19 cellular contexts compared by ENCODE assay signal in genomic region chr1:14826731-14827326, GRCh38.
A peak's percentile ranks its signal among the peaks of the same experiment; 100 is the strongest.
DNase-seq lines count a peak whose midpoint lies in the region; ATAC-seq, FAIRE-seq and TF ChIP-seq lines count a peak whose summit lies in the region.
"Had no signal": no experiment of that assay in that cellular context is flagged by ENCODE, and none has a peak within 500 bp of the region (broad histone marks: within the 10 kb centered on the region; RNA-seq: fewer than 3 reads in every experiment).

No MANE protein-coding gene starts in this region.

- H3K36me3 ChIP-seq in BLaER1 (no peaks in the 10 kb centered on the region), IMR-90 (ENCODE audit: control insufficient read depth, insufficient read depth, low read length) (no peaks in the 10 kb centered on the region), bronchial epithelial cell (ENCODE audit: control insufficient read depth, insufficient read depth, low read length) (no peaks in the 10 kb centered on the region)

- peaks cover 12% of the 10 kb centered on the region; the same call in 1 of the 2 replicates for H3K9me1 ChIP-seq in IMR-90 (ENCODE audit: insufficient read depth, low read length)

- H2AK9ac ChIP-seq in IMR-90 (replicated peaks; ENCODE audit: low read depth, low read length, poor library complexity) = peak overlapping the region; percentile 40

- H3K4me1 ChIP-seq in BLaER1 = peaks cover 16% of the 10 kb centered on the region; the same call in 1 of the 2 replicates
- H3K4me1 ChIP-seq in IMR-90 (ENCODE audit: control insufficient read depth, insufficient read depth, low read length) = peaks cover 12% of the 10 kb centered on the region; the same call in 1 of the 2 replicates

- peak overlapping the region; percentile 10 for H3K27ac Mint-ChIP-seq in neural crest cell (ENCODE audit: unreplicated experiment)
- H3K27ac Mint-ChIP-seq in activated CD8-positive, alpha-beta T cell treated with anti-CD3 and anti-CD28 coated beads, Interleukin-2, amount 10 ng/mL, durations not matched to agents 7 days and 5 days = no peak overlapping the region
- H3K27ac Mint-ChIP-seq: B cell; CD14-positive monocyte; CD8-positive, alpha-beta T cell had no signal

- no peak for TF ChIP-seq POLR2A in IMR-90 (IDR thresholded peaks at IDR 0.05; ENCODE audit: low read depth, low read length)

- H3K56ac ChIP-seq in IMR-90 (ENCODE audit: extremely low read depth, insufficient read depth, low read length) = no peak overlapping the region

- H3K36me3 Mint-ChIP-seq in neural crest cell (ENCODE audit: low read depth) = no peaks in the 10 kb centered on the region
- H3K36me3 Mint-ChIP-seq in activated CD8-positive, alpha-beta T cell treated with anti-CD3 and anti-CD28 coated beads, Interleukin-2, amount 10 ng/mL, durations not matched to agents 7 days and 5 days (ENCODE audit: low read depth) = no peaks in the 10 kb centered on the region
- H3K36me3 Mint-ChIP-seq: CD14-positive monocyte; CD8-positive, alpha-beta T cell had no signal

- WGBS in IMR-90 (ENCODE audit: extremely low coverage in 2 of 2, insufficient read length in 1 of 2), 2 experiments = no CpG with 5 or more reads among the region's 11 CpGs

- POLR2A ChIA-PET in IMR-90 (lab: Charles Lee; ENCODE audit: unreplicated experiment) = no interaction called here
- POLR2A ChIA-PET in activated CD8-positive, alpha-beta T cell treated with anti-CD3 and anti-CD28 coated beads, Interleukin-2, amount 10 ng/mL, durations not matched to agents 7 days and 5 days (lab: Charles Lee) = no interaction called here

- H2BK15ac ChIP-seq in IMR-90 (ENCODE audit: low read depth, low read length) = peak overlapping the region; percentile 86; the same call in 2 of the 3 replicates

- H4K5ac ChIP-seq in IMR-90 (ENCODE audit: low read depth, low read length) = no peak overlapping the region; the same call in 1 of the 2 replicates

- H3K27ac ChIP-seq in BLaER1 (0 out of 2 replicates have a peak overlapping the region, but pooled peaks have one; percentile 4), IMR-90 (ENCODE audit: insufficient read depth, low read length) (peak overlapping the region; percentile 52; the same call in 1 of the 2 replicates)

- no peak overlapping the region for H3K14ac ChIP-seq in IMR-90 (replicated peaks; ENCODE audit: low read depth, low read length)

- H3K23ac ChIP-seq in IMR-90 (ENCODE audit: low read depth, low read length) = no peak overlapping the region

- in situ Hi-C loops in IMR-90 (cut with MboI; ENCODE audit: low sequenced_read_pairs) = no loop called here

- H3K4me3 Mint-ChIP-seq in neural crest cell = no peak overlapping the region
- no peak overlapping the region for H3K4me3 Mint-ChIP-seq in activated CD8-positive, alpha-beta T cell treated with anti-CD3 and anti-CD28 coated beads, Interleukin-2, amount 10 ng/mL, durations not matched to agents 7 days and 5 days
- H3K4me3 Mint-ChIP-seq: B cell; CD14-positive monocyte; CD8-positive, alpha-beta T cell had no signal

- H3K79me1 ChIP-seq in IMR-90 (ENCODE audit: low read depth in 1 of 2, low read length in 2 of 2) = no peaks in the 10 kb centered on the region

- TF ChIP-seq RAD21 in IMR-90 (IDR thresholded peaks at IDR 0.05; ENCODE audit: low read length) = no peak

- H3K18ac ChIP-seq in IMR-90 (ENCODE audit: low read depth, low read length) = no peak overlapping the region; the same call in 1 of the 2 replicates

- peak overlapping the region; percentile 74 for H3K4ac ChIP-seq in IMR-90 (ENCODE audit: low read depth, low read length)

- peak overlapping the region; percentile 62 for H4K91ac ChIP-seq in IMR-90 (ENCODE audit: insufficient read depth, low read depth, low read length)

- no peaks in the 10 kb centered on the region for H3K9me3 Mint-ChIP-seq in neural crest cell
- no peaks in the 10 kb centered on the region for H3K9me3 Mint-ChIP-seq in activated CD8-positive, alpha-beta T cell treated with anti-CD3 and anti-CD28 coated beads, Interleukin-2, amount 10 ng/mL, durations not matched to agents 7 days and 5 days (ENCODE audit: insufficient read depth)
- H3K9me3 Mint-ChIP-seq: CD14-positive monocyte; CD8-positive, alpha-beta T cell had no signal

- DNase-seq in IMR-90 (no peak), bronchial epithelial cell (ENCODE audit: low read depth) (no peak), neural crest cell (ENCODE audit: low read depth, low spot score) (no peak), DMS53 (lab: John Stamatoyannopoulos, UW) (no peak), T-helper 9 cell (no peak)
- DNase-seq in activated naive CD4-positive, alpha-beta T cell (lab: John Stamatoyannopoulos, UW) = no peak
- no peak for DNase-seq in activated CD8-positive, alpha-beta T cell treated with anti-CD3 and anti-CD28 coated beads, Interleukin-2, amount 10 ng/mL, durations not matched to agents 7 days and 5 days
- DNase-seq: ACHN; CD8-positive, alpha-beta T cell; COR-L47; DMS153; DND-41; GDM1 had no signal

- H3K27me3 ChIP-seq in BLaER1 (no peaks in the 10 kb centered on the region), IMR-90 (ENCODE audit: control insufficient read depth, insufficient read depth, low read length) (0 out of 2 replicates have a peak, but pooled peaks cover 2% of the 10 kb centered on the region), bronchial epithelial cell (ENCODE audit: control insufficient read depth, insufficient read depth, low read length) (no peaks in the 10 kb centered on the region)

- ATAC-seq in IMR-90 (ENCODE audit: low read depth) = no peak
- ATAC-seq in activated CD8-positive, alpha-beta T cell treated with anti-CD3 and anti-CD28 coated beads, Interleukin-2, amount 10 ng/mL, durations not matched to agents 7 days and 5 days = no peak
- ATAC-seq: CD8-positive, alpha-beta T cell had no signal

- dilution Hi-C loops in IMR-90 (cut with HindIII; ENCODE audit: low sequenced_read_pairs, unreplicated experiment) = no loop called here

- H3K27me3 Mint-ChIP-seq in neural crest cell (ENCODE audit: low read depth) = no peaks in the 10 kb centered on the region
- no peaks in the 10 kb centered on the region for H3K27me3 Mint-ChIP-seq in activated CD8-positive, alpha-beta T cell treated with anti-CD3 and anti-CD28 coated beads, Interleukin-2, amount 10 ng/mL, durations not matched to agents 7 days and 5 days (ENCODE audit: low read depth)

- H3K9me3 ChIP-seq in BLaER1 = peaks cover 11% of the 10 kb centered on the region
- H3K9me3 ChIP-seq in IMR-90 (ENCODE audit: control insufficient read depth, insufficient read depth, low read length) = peaks cover 2% of the 10 kb centered on the region; the same call in 1 of the 2 replicates

- peak overlapping the region; percentile 86 for H2BK20ac ChIP-seq in IMR-90 (ENCODE audit: low read depth, low read length)

- peak; percentile 40 for FAIRE-seq in bronchial epithelial cell (lab: Jason Lieb, UNC)
- FAIRE-seq: D721Med, GM12892, GM19239 had no signal

- no peak overlapping the region for H3K9ac ChIP-seq in BLaER1
- no peak overlapping the region for H3K9ac ChIP-seq in IMR-90 (ENCODE audit: low read depth, low read length)

- H3K4me3 ChIP-seq in BLaER1 = no peak overlapping the region
- H3K4me3 ChIP-seq in IMR-90 (ENCODE audit: insufficient read depth, low read depth, low read length) = no peak overlapping the region
- no peak overlapping the region for H3K4me3 ChIP-seq in bronchial epithelial cell (ENCODE audit: low read depth, low read length)

- BruUV-seq in IMR-90 (replicated peaks; lab: Mats Ljungman, UMichigan) = no TSS peak

- peak overlapping the region in 1 of 2 experiments; percentile 80; a peak in 1 of 4 replicates for H4K8ac ChIP-seq in IMR-90 (ENCODE audit: low read depth in 2 of 2, low read length in 2 of 2)

- H3K4me2 ChIP-seq in BLaER1 (peak overlapping the region; percentile 32; the same call in 1 of the 2 replicates), IMR-90 (ENCODE audit: low read depth, low read length) (no peak overlapping the region)

- intact Hi-C loops in IMR-90 (cut with micrococcal nuclease) = loop anchor here (1.0 kb wide), 2 partner anchors 200 to 219 kb away; no protein-coding TSS in a partner anchor

- peak overlapping the region; percentile 75 for H2AK5ac ChIP-seq in IMR-90 (ENCODE audit: low read depth, low read length)

- CTCF ChIA-PET in IMR-90 (lab: Yijun Ruan, JAX) = interaction anchor here (0.7 kb wide), 1 partner anchor 200 kb away, joined by 3 read pairs; no protein-coding TSS in a partner anchor
- CTCF ChIA-PET in activated CD8-positive, alpha-beta T cell treated with anti-CD3 and anti-CD28 coated beads, Interleukin-2, amount 10 ng/mL, durations not matched to agents 7 days and 5 days (lab: Charles Lee) = no interaction called here

- TF ChIP-seq CTCF in IMR-90 (conservative IDR thresholded peaks at IDR 0.05; ENCODE audit: low read depth, low read length) (no peak), bronchial epithelial cell (IDR thresholded peaks at IDR 0.05; ENCODE audit: insufficient read depth, low read length, severe bottlenecking) (no peak), neural crest cell (conservative IDR thresholded peaks at IDR 0.05) (no peak)

- peak overlapping the region; percentile 85 for H2BK120ac ChIP-seq in IMR-90 (ENCODE audit: low read depth, low read length)

- no peaks in the 10 kb centered on the region for H4K20me1 ChIP-seq in BLaER1
- H4K20me1 ChIP-seq in IMR-90 (ENCODE audit: insufficient read depth, low read length) = no peaks in the 10 kb centered on the region

- peak overlapping the region; percentile 63 for H2AFZ ChIP-seq in IMR-90 (replicated peaks; ENCODE audit: low read length, poor library complexity)

- no peak overlapping the region for H2BK5ac ChIP-seq in IMR-90 (ENCODE audit: low read depth, low read length, poor library complexity, severe bottlenecking)

- no peaks in the 10 kb centered on the region for H3K4me1 Mint-ChIP-seq in neural crest cell
- H3K4me1 Mint-ChIP-seq in activated CD8-positive, alpha-beta T cell treated with anti-CD3 and anti-CD28 coated beads, Interleukin-2, amount 10 ng/mL, durations not matched to agents 7 days and 5 days (ENCODE audit: low read depth) = no peaks in the 10 kb centered on the region
- H3K4me1 Mint-ChIP-seq: B cell, CD14-positive monocyte had no signal

TF ChIP-seq in IMR-90, 13 proteins besides CTCF, POLR2A, EP300 and RAD21:
- TF ChIP-seq NFE2L2 (IDR thresholded peaks at IDR 0.05; ENCODE audit: low read depth, low read length) = no peak
- TF ChIP-seq MAZ (IDR thresholded peaks at IDR 0.05; ENCODE audit: borderline replicate concordance, low read depth, low read length) = no peak
